ENCODE assay signal across 8 cellular contexts in the genomic region with DNA sequence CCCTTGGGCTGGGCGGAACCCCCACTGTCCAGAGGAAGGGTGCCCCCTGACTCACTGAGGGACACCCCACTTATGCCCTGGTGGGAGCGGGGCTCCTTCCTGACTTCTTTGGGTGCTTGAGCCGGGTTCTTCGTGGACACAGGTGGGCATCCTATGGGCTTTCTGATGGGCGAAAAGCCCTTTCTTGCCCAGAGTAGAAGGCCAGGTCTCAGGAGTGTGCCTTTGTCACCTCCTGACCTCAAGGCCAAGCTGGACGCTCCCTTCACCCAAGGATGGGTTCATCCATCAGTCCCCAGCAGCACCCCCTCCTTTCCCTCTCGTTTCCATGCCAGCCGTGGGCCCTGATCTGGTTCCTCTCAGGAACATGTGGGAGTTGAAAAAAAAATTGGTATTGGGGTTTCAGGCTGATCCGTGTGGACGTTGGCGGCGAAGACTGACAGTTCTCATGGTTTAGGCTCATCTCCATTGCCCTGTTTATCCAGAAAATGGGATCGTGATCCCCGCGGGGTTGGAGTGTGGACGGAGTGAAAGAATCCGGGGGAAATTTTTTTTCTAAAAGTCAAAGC. TPM values are rescaled to one million over a fixed set of nuclear protein-coding genes. Genes with fewer than 3 reads are reported as not detected.
DNase-seq lines count a peak whose midpoint lies in the region; ATAC-seq and TF ChIP-seq lines count a peak whose summit lies in the region.

No MANE protein-coding gene starts in this region.

- POLR2A ChIA-PET in SK-N-SH (lab: Yijun Ruan, JAX), result interaction anchor here (1.0 to 2.4 kb wide), 3 partner anchors 9 to 35 kb away, joined by 4 to 10 read pairs (median 6); no protein-coding TSS in a partner anchor
- POLR2A ChIA-PET in PC-3 (lab: Charles Lee; ENCODE audit: unreplicated experiment), result interaction anchor here (0.5 to 0.6 kb wide), 2 partner anchors 25 to 62 kb away, joined by 3 to 4 read pairs; no protein-coding TSS in a partner anchor

- H3K9ac ChIP-seq in SK-N-SH (peak overlapping the region; percentile 80), PC-3 (ENCODE audit: low read length) (peak overlapping the region; percentile 82), trophoblast cell (ENCODE audit: low read length) (peak overlapping the region; percentile 88)

- H3K4me1 ChIP-seq in SK-N-SH (ENCODE audit: control insufficient read depth in 1 of 2, insufficient read depth in 2 of 2, low read depth in 1 of 2, low read length in 1 of 2), result peaks cover 29 to 30% of the 10 kb centered on the region in 2 experiments
- H3K4me1 ChIP-seq in PC-3 (ENCODE audit: insufficient read depth, low read length), result peaks cover 40% of the 10 kb centered on the region
- peaks cover 8 to 14% of the 10 kb centered on the region in 2 donors for H3K4me1 ChIP-seq in esophagus (ENCODE audit: control insufficient read depth in 2 of 2, insufficient read depth in 2 of 2, low read length in 1 of 2)
- H3K4me1 ChIP-seq in trophoblast cell (ENCODE audit: control insufficient read depth in 1 of 2, insufficient read depth in 2 of 2, low read length in 2 of 2), result peaks cover 13 to 17% of the 10 kb centered on the region in 2 experiments

- H3K4me3 ChIP-seq in SK-N-SH (ENCODE audit: low read depth in 2 of 2, low read length in 1 of 2) (peak overlapping the region; percentile 71 to 84), PC-3 (ENCODE audit: low read length) (peak overlapping the region; percentile 95), esophagus (ENCODE audit: low read depth in 1 of 2, low read length in 2 of 2) (peak overlapping the region; percentile 79 to 98), trophoblast cell (ENCODE audit: low read depth, low read length) (peak overlapping the region; percentile 94)

- peak overlapping the region; percentile 58 for H3K18ac ChIP-seq in trophoblast cell (ENCODE audit: low read length)

- H2AFZ ChIP-seq in SK-N-SH (ENCODE audit: low read depth) (peak overlapping the region; percentile 45; the same call in 1 of the 2 replicates), PC-3 (ENCODE audit: low read length) (peak overlapping the region; percentile 46), trophoblast cell (ENCODE audit: insufficient read depth, low read length, poor library complexity) (peak overlapping the region; percentile 72)

- peak overlapping the region; percentile 50 for H3K14ac ChIP-seq in trophoblast cell (ENCODE audit: low read length)

- ATAC-seq in SK-N-SH treated with all-trans-retinoic acid at 6 μM for 48 hours (no peak), PC-3 (no peak)

- peaks cover 15% of the 10 kb centered on the region for H3K79me1 ChIP-seq in trophoblast cell (ENCODE audit: low read length)

- WGBS in SK-N-SH (ENCODE audit: low lambda C conversion rate), result 2% methylated on average over 17 of the region's 17 CpGs
- WGBS in esophagus, 2 donors, result 2 to 4% methylated on average over 17 of the region's 17 CpGs
- WGBS in trophoblast cell (ENCODE audit: extremely low coverage, insufficient coverage, insufficient read length), result no CpG with 5 or more reads among the region's 17 CpGs

- H3K23ac ChIP-seq in trophoblast cell (ENCODE audit: low read length), result no peak overlapping the region

- peak overlapping the region; percentile 23 for H2AK5ac ChIP-seq in trophoblast cell (ENCODE audit: low read length)

- H3K27ac ChIP-seq in SK-N-SH (ENCODE audit: low read depth in 2 of 2, low read length in 1 of 2), result peak overlapping the region; percentile 64 to 66
- H3K27ac ChIP-seq in PC-3 (ENCODE audit: low read length), result peak overlapping the region; percentile 27
- H3K27ac ChIP-seq in esophagus (ENCODE audit: low read depth in 2 of 2, low read length in 1 of 2), result peak overlapping the region; percentile 94 to 99
- no peak overlapping the region for H3K27ac ChIP-seq in trophoblast cell (ENCODE audit: low read depth, low read length)

- BruUV-seq in PC-3 (replicated peaks; lab: Mats Ljungman, UMichigan), result no TSS peak

- H3K9me2 ChIP-seq in SK-N-SH (no peaks in the 10 kb centered on the region), PC-3 (replicated peaks; ENCODE audit: low read length) (no peaks in the 10 kb centered on the region)

- no peak for TF ChIP-seq CTCF in SK-N-SH (IDR thresholded peaks at IDR 0.05)
- no peak for TF ChIP-seq CTCF in PC-3 (conservative IDR thresholded peaks at IDR 0.05; ENCODE audit: low read depth, low read length)

- TF ChIP-seq RAD21 in SK-N-SH (IDR thresholded peaks at IDR 0.05; ENCODE audit: low read length), result no peak

- H4K8ac ChIP-seq in trophoblast cell (ENCODE audit: low read depth, low read length), result no peak overlapping the region

- no peak overlapping the region for H4K12ac ChIP-seq in trophoblast cell (ENCODE audit: low read depth, low read length)

- H3K9me3 ChIP-seq in SK-N-SH, result no peaks in the 10 kb centered on the region
- no peaks in the 10 kb centered on the region for H3K9me3 ChIP-seq in PC-3 (ENCODE audit: low read length)
- no peaks in the 10 kb centered on the region for H3K9me3 ChIP-seq in esophagus (ENCODE audit: control insufficient read depth in 2 of 2, insufficient read depth in 1 of 2, low read depth in 1 of 2, low read length in 1 of 2)
- no peaks in the 10 kb centered on the region for H3K9me3 ChIP-seq in trophoblast cell (ENCODE audit: insufficient read depth, low read depth, low read length)

- peak overlapping the region; percentile 17 for H2BK120ac ChIP-seq in trophoblast cell (ENCODE audit: insufficient read depth, low read length, poor library complexity)

- H4K91ac ChIP-seq in trophoblast cell (ENCODE audit: low read depth, low read length), result peak overlapping the region; percentile 70

- H4K20me1 ChIP-seq in SK-N-SH (ENCODE audit: insufficient read depth) (no peaks in the 10 kb centered on the region), PC-3 (ENCODE audit: low read length) (no peaks in the 10 kb centered on the region)

- H3K27me3 ChIP-seq in SK-N-SH (ENCODE audit: insufficient read depth) (no peaks in the 10 kb centered on the region), PC-3 (ENCODE audit: low read length) (no peaks in the 10 kb centered on the region), esophagus (ENCODE audit: control insufficient read depth in 1 of 2, insufficient read depth in 2 of 2, low read length in 2 of 2) (no peaks in the 10 kb centered on the region), trophoblast cell (ENCODE audit: insufficient read depth, low read length) (no peaks in the 10 kb centered on the region)

- no peak overlapping the region for H2BK5ac ChIP-seq in trophoblast cell (ENCODE audit: low read depth, low read length, poor library complexity)

- H3K4me2 ChIP-seq in SK-N-SH (peak overlapping the region; percentile 79), PC-3 (ENCODE audit: low read length) (peak overlapping the region; percentile 86), trophoblast cell (ENCODE audit: low read length) (peak overlapping the region; percentile 89)

- intact Hi-C loops in PC-3 (cut with micrococcal nuclease), result loop anchor here (2.0 kb wide), 1 partner anchor 26 kb away; no protein-coding TSS in a partner anchor

- H3K79me2 ChIP-seq in SK-N-SH (ENCODE audit: insufficient read depth), result peaks cover 83% of the 10 kb centered on the region
- H3K79me2 ChIP-seq in PC-3 (ENCODE audit: low read length), result peaks cover 69% of the 10 kb centered on the region
- peaks cover 10% of the 10 kb centered on the region for H3K79me2 ChIP-seq in trophoblast cell (ENCODE audit: control insufficient read depth, insufficient read depth, low read length, poor library complexity)

- H3K4ac ChIP-seq in trophoblast cell (ENCODE audit: low read depth, low read length), result peak overlapping the region; percentile 53

- H2BK12ac ChIP-seq in trophoblast cell (ENCODE audit: low read length), result no peak overlapping the region

- TF ChIP-seq EP300 in SK-N-SH (IDR thresholded peaks at IDR 0.05; ENCODE audit: borderline replicate concordance in 1 of 2, low read depth in 1 of 2, low read length in 1 of 2), result no peak

- CTCF ChIA-PET in SK-N-SH (lab: Yijun Ruan, JAX), result interaction anchor here (2.3 to 4.7 kb wide), 3 partner anchors 33 to 125 kb away, joined by 6 to 18 read pairs (median 15); no protein-coding TSS in a partner anchor
- CTCF ChIA-PET in PC-3 (lab: Charles Lee), result no interaction called here

- DNase-seq in SK-N-SH, result peak; percentile 43
- no peak for DNase-seq in PC-3
- DNase-seq in trophoblast cell, result no peak
- DNase-seq in globus pallidus (ENCODE audit: low spot score), result no peak
- no peak for DNase-seq in NCI-H1436 treated with DMSO at 0.1 percent for 48 hours (lab: John Stamatoyannopoulos, UW)
- no peak for DNase-seq in NCI-H2227 (lab: John Stamatoyannopoulos, UW; ENCODE audit: unreplicated experiment)

- peaks cover 20% of the 10 kb centered on the region for H3F3A ChIP-seq in SK-N-SH (replicated peaks; ENCODE audit: insufficient read depth)
- peaks cover 7% of the 10 kb centered on the region for H3F3A ChIP-seq in PC-3 (ENCODE audit: low read length, unreplicated experiment)

- no peaks in the 10 kb centered on the region for H3K36me3 ChIP-seq in SK-N-SH (replicated peaks in 1 of 2; ENCODE audit: control insufficient read depth in 1 of 2, insufficient read depth in 2 of 2, low read length in 1 of 2)
- H3K36me3 ChIP-seq in PC-3 (ENCODE audit: low read depth, low read length), result no peaks in the 10 kb centered on the region
- H3K36me3 ChIP-seq in esophagus (ENCODE audit: control insufficient read depth in 2 of 2, insufficient read depth in 2 of 2, low read length in 1 of 2), result no peaks in the 10 kb centered on the region
- peaks cover 0 to under 1% of the 10 kb centered on the region in 2 experiments for H3K36me3 ChIP-seq in trophoblast cell (ENCODE audit: control insufficient read depth in 1 of 2, insufficient read depth in 2 of 2, low read length in 2 of 2)

TF ChIP-seq in SK-N-SH, 30 proteins besides CTCF, POLR2A, EP300 and RAD21 (continues in another document):
- TF ChIP-seq RFX5 (IDR thresholded peaks at IDR 0.05; ENCODE audit: low read length), result no peak

RNA-seq across cellular contexts. Expression of a gene that starts 0.7 kb away (rescaled TPM):
- polyA plus RNA-seq in SK-N-SH (2012; rRNA removed), result 12.1 and 12.3 TPM in 2 replicates
- 7.5 and 10.3 TPM in 2 replicates for polyA plus RNA-seq in SK-N-SH (2012; cell fraction: cytosol; rRNA removed)
- polyA plus RNA-seq in SK-N-SH (2012; cell fraction: nucleus; rRNA removed), result 19.6 and 24.1 TPM in 2 replicates
- total RNA-seq in PC-3 (2014; rRNA removed), result 25.2 and 37.0 TPM in 2 replicates
- polyA plus RNA-seq in esophagus, result 1 to 10 TPM; 9.6 to 10.0 TPM
- 10.2 and 11.5 TPM in 2 replicates for polyA plus RNA-seq in trophoblast cell (2013)

RNA-seq across cellular contexts. Expression of a gene that starts 1.6 kb away (rescaled TPM):
- polyA plus RNA-seq in SK-N-SH (2012; rRNA removed) (14.6 and 14.8 TPM in 2 replicates), esophagus (1 to 10 TPM; 6.1 to 6.9 TPM)
- polyA plus RNA-seq in SK-N-SH (2012; cell fraction: cytosol; rRNA removed), result 10.0 and 12.9 TPM in 2 replicates
- polyA plus RNA-seq in SK-N-SH (2012; cell fraction: nucleus; rRNA removed), result 7.9 and 8.3 TPM in 2 replicates
- total RNA-seq in PC-3 (2014; rRNA removed), result 8.4 and 11.1 TPM in 2 replicates
- polyA plus RNA-seq in trophoblast cell (2013), result 6.6 and 7.1 TPM in 2 replicates

RNA-seq across cellular contexts. Expression of a gene that starts 58.8 kb away (rescaled TPM):
- polyA plus RNA-seq in SK-N-SH (2012; rRNA removed) (130 and 141 TPM in 2 replicates), esophagus (10 to 100 TPM; 59.0 to 59.4 TPM)
- polyA plus RNA-seq in SK-N-SH (2012; cell fraction: cytosol; rRNA removed), result 56.6 and 84.9 TPM in 2 replicates
- 165 and 193 TPM in 2 replicates for polyA plus RNA-seq in SK-N-SH (2012; cell fraction: nucleus; rRNA removed)
- total RNA-seq in PC-3 (2014; rRNA removed), result 250 and 258 TPM in 2 replicates
- polyA plus RNA-seq in trophoblast cell (2013), result 24.0 and 25.6 TPM in 2 replicates
